In the genomic region with DNA sequence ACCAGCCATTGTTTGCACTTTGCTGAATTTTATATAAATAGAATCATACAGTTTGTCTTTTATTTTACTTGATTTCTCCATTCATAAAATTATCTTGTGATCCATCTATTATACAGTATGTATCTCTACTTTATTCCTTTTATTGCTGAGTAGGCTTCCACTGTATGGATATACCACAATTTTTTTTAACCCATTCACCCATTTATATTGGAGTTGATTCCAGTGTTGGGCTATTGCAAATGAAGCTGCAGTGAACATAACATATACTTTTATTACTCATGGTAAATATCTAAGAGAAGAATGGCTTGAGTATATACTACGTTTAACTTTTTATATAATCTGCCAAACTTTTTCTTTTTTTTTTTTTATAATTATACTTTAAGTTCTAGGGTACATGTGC, we compare ENCODE assay signal across 34 cellular contexts.
"Had no signal": no experiment of that assay in that cellular context is flagged by ENCODE, and none has a peak within 500 bp of the region (broad histone marks: within the 10 kb centered on the region; RNA-seq: fewer than 3 reads in every experiment).

No MANE protein-coding gene starts in this region.

- H3K27ac ChIP-seq: KMS-11 had no signal

- H3K9ac ChIP-seq: KMS-11 had no signal

- H3K36me3 ChIP-seq: MG63 had no signal

- H3K4me3 ChIP-seq: MG63 had no signal

- DNase-seq: Karpas-422, Kasumi-1, MG63, MM.1S, MV-4-11, NCI-H1048, NCI-H1092, NCI-H1092 treated with DMSO at 0.1 percent for 48 hours, NCI-H1105, NCI-H1105 treated with DMSO at 0.1 percent for 48 hours, NCI-H1417, NCI-H1417 treated with DMSO at 0.1 percent for 48 hours, NCI-H1436, NCI-H1436 treated with DMSO at 0.1 percent for 48 hours, NCI-H146, NCI-H1694, NCI-H1694 treated with DMSO at 0.1 percent for 48 hours, NCI-H187, NCI-H187 treated with DMSO at 0.1 percent for 48 hours, NCI-H1930, NCI-H2029, NCI-H2029 treated with DMSO at 0.1 percent for 48 hours, NCI-H2081, NCI-H2081 treated with DMSO at 0.1 percent for 48 hours, NCI-H2107, NCI-H2171, NCI-H2171 treated with DMSO at 0.1 percent for 48 hours, NCI-H2227 treated with DMSO at 0.1 percent for 48 hours, NCI-H226, NCI-H345, NCI-H446, NCI-H446 treated with DMSO at 0.1 percent for 48 hours, NCI-H510A had no signal

- H3K4me2 ChIP-seq: KMS-11 had no signal

- H3K27me3 ChIP-seq: MG63 had no signal
